In the genomic region with DNA sequence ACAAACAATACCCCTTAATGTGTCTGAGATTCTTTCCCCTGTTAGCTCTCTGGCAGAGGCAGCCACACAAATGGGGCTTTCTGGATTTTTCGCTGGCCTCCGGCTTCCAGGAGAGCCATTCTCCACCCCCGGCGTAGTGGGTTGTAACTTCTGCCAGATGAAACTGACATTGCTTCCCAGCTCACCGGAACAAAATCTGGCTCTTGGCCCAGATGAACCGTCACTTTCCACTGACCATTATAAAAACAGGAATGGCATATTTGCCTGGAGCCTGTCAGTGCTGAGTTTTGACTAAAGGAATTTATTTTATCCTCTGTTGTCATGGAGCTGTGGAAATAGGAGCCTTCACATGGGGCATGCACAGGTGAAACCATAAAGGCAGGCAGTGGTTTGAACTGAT, we compare ENCODE assay signal across 13 cellular contexts.
DNase-seq lines count a peak whose midpoint lies in the region; ATAC-seq and TF ChIP-seq lines count a peak whose summit lies in the region.
"Had no signal": no experiment of that assay in that cellular context is flagged by ENCODE, and none has a peak within 500 bp of the region (broad histone marks: within the 10 kb centered on the region; RNA-seq: fewer than 3 reads in every experiment).

No MANE protein-coding gene starts in this region.

- ATAC-seq in GM18498 (IDR thresholded peaks at IDR 0.05; ENCODE audit: unreplicated experiment): no peak
- no peak for ATAC-seq in left ventricle myocardium superior
- ATAC-seq: stimulated activated naive B cell treated with anti-CD40 and anti-IgM and Interleukin-4, amounts not matched to agents 10 μg/mL and 1 μg/mL and 100 μg/mL, for 72 hours had no signal

- no peak for TF ChIP-seq CTCF in choroid plexus epithelial cell (conservative IDR thresholded peaks at IDR 0.05; ENCODE audit: low read depth, low read length)
- no peak for TF ChIP-seq CTCF in neural progenitor cell (IDR thresholded peaks at IDR 0.05)

- H3K4me1 Mint-ChIP-seq in neural progenitor cell: peaks cover 6% of the 10 kb centered on the region
- H3K4me1 Mint-ChIP-seq: stimulated activated naive B cell treated with anti-CD40 and anti-IgM and Interleukin-4, amounts not matched to agents 10 μg/mL and 1 μg/mL and 100 μg/mL, for 72 hours had no signal

- peak overlapping the region; percentile 7 for H3K4me2 ChIP-seq in neural progenitor cell

- intact Hi-C loops in left ventricle myocardium superior (cut with micrococcal nuclease): no loop called here

- peaks cover 10% of the 10 kb centered on the region for H3K9me3 Mint-ChIP-seq in neural progenitor cell

- peak; percentile 23 for DNase-seq in EH (ENCODE audit: low read depth)
- DNase-seq in NCI-H345 (lab: John Stamatoyannopoulos, UW): peak; percentile 65
- peak; percentile 28 for DNase-seq in choroid plexus epithelial cell (ENCODE audit: low read depth)
- DNase-seq in neural progenitor cell (ENCODE audit: low spot score): no peak
- DNase-seq in cerebellar nuclear complex (lab: John Stamatoyannopoulos, UW): no peak
- no peak for DNase-seq in GF-D8 (lab: John Stamatoyannopoulos, UW)
- DNase-seq in left ventricle myocardium superior: no peak
- DNase-seq: activated gamma-delta T cell; glutamatergic neuron; occipital lobe; stimulated activated CD4-positive, alpha-beta T cell treated with anti-CD3 and anti-CD28 coated beads, Interleukin-1b, Interleukin-23, amount 100 ng/mL, for 48 hours; stimulated activated naive B cell treated with anti-CD40 and anti-IgM and Interleukin-4, amounts not matched to agents 10 μg/mL and 1 μg/mL and 100 μg/mL, for 72 hours had no signal

- H3K27me3 ChIP-seq in neural progenitor cell: no peaks in the 10 kb centered on the region

- no peak overlapping the region for H3K27ac Mint-ChIP-seq in neural progenitor cell
- H3K27ac Mint-ChIP-seq: stimulated activated naive B cell treated with anti-CD40 and anti-IgM and Interleukin-4, amounts not matched to agents 10 μg/mL and 1 μg/mL and 100 μg/mL, for 72 hours had no signal

- no peaks in the 10 kb centered on the region for H3F3A ChIP-seq in neural progenitor cell (ENCODE audit: low read depth)

- H3K9me3 ChIP-seq in neural progenitor cell (ENCODE audit: low read depth): no peaks in the 10 kb centered on the region

- no peaks in the 10 kb centered on the region for H3K36me3 ChIP-seq in neural progenitor cell

- H3K79me2 ChIP-seq in neural progenitor cell (ENCODE audit: low read depth): no peaks in the 10 kb centered on the region

- H2AFZ ChIP-seq in neural progenitor cell (replicated peaks): peak overlapping the region; percentile 54

- no peaks in the 10 kb centered on the region for H4K20me1 ChIP-seq in neural progenitor cell (ENCODE audit: low read depth)

- H3K36me3 Mint-ChIP-seq in neural progenitor cell: no peaks in the 10 kb centered on the region

- H3K4me3 Mint-ChIP-seq in neural progenitor cell: no peak overlapping the region
- H3K4me3 Mint-ChIP-seq: stimulated activated naive B cell treated with anti-CD40 and anti-IgM and Interleukin-4, amounts not matched to agents 10 μg/mL and 1 μg/mL and 100 μg/mL, for 72 hours had no signal

- no peak overlapping the region for H3K9ac ChIP-seq in neural progenitor cell

- peaks cover 16% of the 10 kb centered on the region for H3K4me1 ChIP-seq in neural progenitor cell

- H3K27me3 Mint-ChIP-seq in neural progenitor cell (ENCODE audit: insufficient read depth, low read depth): peaks cover 10% of the 10 kb centered on the region

- no peak overlapping the region for H3K4me3 ChIP-seq in choroid plexus epithelial cell (ENCODE audit: low read depth, low read length)
- H3K4me3 ChIP-seq in neural progenitor cell: no peak overlapping the region

- no peak overlapping the region for H3K27ac ChIP-seq in neural progenitor cell

Comparison
In these comparisons a context has a peak if more than half of its experiments do, and no peak if none do; other contexts are left out.
1. DNase-seq: peak in EH (single experiment), NCI-H345 (single experiment) and choroid plexus epithelial cell (single experiment); none in neural progenitor cell (single experiment), cerebellar nuclear complex (0 of 2), GF-D8 (single experiment) and left ventricle myocardium superior (single experiment).